ENCODE assay signal across 17 cellular contexts in genomic region chr20:50412499-50412898, GRCh38.
DNase-seq lines count a peak whose midpoint lies in the region; ATAC-seq, FAIRE-seq and TF ChIP-seq lines count a peak whose summit lies in the region.
"Had no signal": no experiment of that assay in that cellular context is flagged by ENCODE, and none has a peak within 500 bp of the region (broad histone marks: within the 10 kb centered on the region; RNA-seq: fewer than 3 reads in every experiment).

No MANE protein-coding gene starts in this region.

- no peak for ATAC-seq in GM19395 (IDR thresholded peaks at IDR 0.05; ENCODE audit: unreplicated experiment)
- ATAC-seq: CD8-positive, alpha-beta T cell had no signal

- POLR2A ChIA-PET in RWPE1 (lab: Yijun Ruan, JAX; ENCODE audit: low non-redundant PET), result no interaction called here

- H3K4me3 ChIP-seq in transverse colon, result no peak overlapping the region
- H3K4me3 ChIP-seq: MG63 had no signal

- WGBS in transverse colon (ENCODE audit: low coverage in 1 of 2), 2 donors, result 85% methylated on average over 7 of the region's 7 CpGs; no CpG with 5 or more reads in 1 of the 2 donors

- no peak overlapping the region for H3K4me3 Mint-ChIP-seq in nephron progenitor cell
- H3K4me3 Mint-ChIP-seq: CD8-positive, alpha-beta T cell had no signal

- H3K9me3 ChIP-seq in transverse colon, result no peaks in the 10 kb centered on the region
- H3K9me3 ChIP-seq: MG63 had no signal

- peak overlapping the region; percentile 20 for H3K27ac ChIP-seq in RWPE1
- peak overlapping the region; percentile 92 to 98 (median 96) for H3K27ac ChIP-seq in transverse colon

- peaks cover 34% of the 10 kb centered on the region for H3K9me3 Mint-ChIP-seq in nephron progenitor cell
- H3K9me3 Mint-ChIP-seq: CD8-positive, alpha-beta T cell had no signal

- no peaks in the 10 kb centered on the region for H3K27me3 ChIP-seq in transverse colon
- H3K27me3 ChIP-seq: MG63 had no signal

- in situ Hi-C loops in transverse colon (cut with MboI; ENCODE audit: low pct_ligation_motif_present in 1 of 4, low pct_unique_long_range_greater_than_20kb in 1 of 4, low sequenced_read_pairs in 3 of 4), result no loop called here

- no peaks in the 10 kb centered on the region for H3K36me3 ChIP-seq in transverse colon
- H3K36me3 ChIP-seq: MG63 had no signal

- H3K4me1 Mint-ChIP-seq in nephron progenitor cell, result peaks cover 32% of the 10 kb centered on the region

- H3K27me3 Mint-ChIP-seq in nephron progenitor cell (ENCODE audit: low read depth, poor library complexity), result peaks cover 10% of the 10 kb centered on the region

- CTCF ChIA-PET in RWPE1 (lab: Yijun Ruan, JAX), result interaction anchor here (0.5 to 1.3 kb wide), 2 partner anchors 12 to 33 kb away, joined by 3 to 4 read pairs; no protein-coding TSS in a partner anchor

- intact Hi-C loops in transverse colon (cut with DNase I; ENCODE audit: low total_unique reads), result no loop called here

- peak; percentile 46 for FAIRE-seq in HTR-8/SVneo (lab: Jason Lieb, UNC)

- TF ChIP-seq CTCF in RWPE1 (conservative IDR thresholded peaks at IDR 0.05; ENCODE audit: low read depth) (no peak), nephron progenitor cell (IDR thresholded peaks at IDR 0.05) (no peak), transverse colon (IDR thresholded peaks at IDR 0.05) (no peak)

- H3K27ac Mint-ChIP-seq in nephron progenitor cell, result peak overlapping the region; percentile 79
- H3K27ac Mint-ChIP-seq: CD8-positive, alpha-beta T cell had no signal

- no peak for DNase-seq in HTR-8/SVneo (ENCODE audit: insufficient read length, low spot score)
- no peak for DNase-seq in RWPE1 (ENCODE audit: low spot score)
- DNase-seq in nephron progenitor cell, result no peak
- no peak for DNase-seq in transverse colon
- DNase-seq in GM19240 (ENCODE audit: insufficient read length, low spot score), result no peak
- no peak for DNase-seq in effector CD4-positive, alpha-beta T cell
- DNase-seq: CD8-positive, alpha-beta T cell; DMS 273 treated with DMSO at 0.1 percent for 48 hours; HCEC 1CT; KG1; MG63; NCI-H1092 treated with DMSO at 0.1 percent for 48 hours; NCI-H1694; NCI-H69; NK-92 treated with Interleukin-12 subunit alpha and Interleukin-12 subunit beta, amount 100 ng/mL, for 24 hours; OCI-M1 had no signal

- peaks cover 26 to 47% (median 39%) of the 10 kb centered on the region in 4 donors for H3K4me1 ChIP-seq in transverse colon

- no peak for TF ChIP-seq EP300 in transverse colon (IDR thresholded peaks at IDR 0.05; ENCODE audit: low read depth)

- TF ChIP-seq POLR2A in transverse colon (IDR thresholded peaks at IDR 0.05), result no peak

- peaks cover 5% of the 10 kb centered on the region for H3K36me3 Mint-ChIP-seq in nephron progenitor cell (ENCODE audit: low read depth)
- H3K36me3 Mint-ChIP-seq: CD8-positive, alpha-beta T cell had no signal
